ENCODE assay signal across 32 cellular contexts in the genomic region with DNA sequence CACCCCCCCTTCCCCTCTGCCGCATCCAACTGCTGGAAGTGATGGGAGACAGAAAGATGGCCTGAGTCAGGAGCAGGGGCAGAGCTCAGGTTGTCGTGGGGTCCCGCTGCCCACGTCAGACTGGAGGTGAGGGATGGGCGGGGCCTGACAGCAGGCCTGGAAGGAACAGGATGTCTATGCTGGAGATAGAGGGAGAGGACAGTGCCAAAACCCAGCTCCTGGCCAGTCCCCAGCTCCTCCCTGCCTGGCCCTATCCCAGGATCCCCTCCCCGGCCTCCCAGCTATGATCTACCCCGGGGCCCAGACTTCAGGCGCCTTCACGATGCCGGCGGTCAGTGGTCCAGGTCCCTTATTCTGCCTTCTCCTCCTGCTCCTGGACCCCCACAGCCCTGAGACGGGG. TPM values are rescaled to one million over a fixed set of nuclear protein-coding genes. Genes with fewer than 3 reads are reported as not detected.
A peak's percentile ranks its signal among the peaks of the same experiment; 100 is the strongest.
DNase-seq lines count a peak whose midpoint lies in the region; ATAC-seq and TF ChIP-seq lines count a peak whose summit lies in the region.
"Had no signal": no experiment of that assay in that cellular context is flagged by ENCODE, and none has a peak within 500 bp of the region (broad histone marks: within the 10 kb centered on the region; RNA-seq: fewer than 3 reads in every experiment).

Gene LMAN1L, plus strand, starts transcription at position 303 of the 400 bp plus-strand sequence. Its CDS starts 20 bp downstream, at position 323.

- no peak for ATAC-seq in T-helper 17 cell
- ATAC-seq in left cardiac atrium: peak; percentile 64 to 66
- no peak for ATAC-seq in HG02938 (IDR thresholded peaks at IDR 0.05; ENCODE audit: unreplicated experiment)
- ATAC-seq: left lung, sciatic nerve had no signal

- H3K4me3 ChIP-seq in spleen: no peak within 1 kb of the TSS
- H3K4me3 ChIP-seq: breast epithelium, coronary artery, left lung had no signal

- H3K27ac Mint-ChIP-seq in activated naive CD4-positive, alpha-beta T cell treated with anti-CD3 and anti-CD28 coated beads, Interleukin-2, amount 50 U/mL, for 24 hours: peak within 1 kb of the TSS; percentile 52
- peak within 1 kb of the TSS; percentile 47 for H3K27ac Mint-ChIP-seq in T-helper 17 cell
- H3K27ac Mint-ChIP-seq: activated CD4-positive, alpha-beta T cell treated with anti-CD3 and anti-CD28 coated beads, Interleukin-2, amount 10 ng/mL, durations not matched to agents 24 days and 14 days had no signal

- no peak for TF ChIP-seq CTCF in spleen (IDR thresholded peaks at IDR 0.05 in 8 of 11, conservative IDR thresholded peaks at IDR 0.05 in 3 of 11)

- H3K36me3 Mint-ChIP-seq in activated naive CD4-positive, alpha-beta T cell treated with anti-CD3 and anti-CD28 coated beads, Interleukin-2, amount 50 U/mL, for 24 hours: no peaks in the 10 kb centered on the region
- H3K36me3 Mint-ChIP-seq in T-helper 17 cell (ENCODE audit: low read depth): no peaks in the 10 kb centered on the region
- H3K36me3 Mint-ChIP-seq: activated naive CD4-positive, alpha-beta T cell treated with anti-CD3 and anti-CD28 coated beads, Interleukin-2, amount 50 U/mL, for 72 hours; CD4-positive, alpha-beta memory T cell had no signal

- H3K27ac ChIP-seq in spleen: no peak within 1 kb of the TSS
- H3K27ac ChIP-seq: breast epithelium, coronary artery, left lung, neutrophil had no signal

- no peaks in the 10 kb centered on the region for H3K9me3 ChIP-seq in T-helper 17 cell (ENCODE audit: control insufficient read depth, low read length, poor library complexity, severe bottlenecking)
- H3K9me3 ChIP-seq in spleen: no peaks in the 10 kb centered on the region
- H3K9me3 ChIP-seq: breast epithelium, left lung, neutrophil had no signal

- no peaks in the 10 kb centered on the region for H3K27me3 ChIP-seq in spleen (replicated peaks in 1 of 7)
- H3K27me3 ChIP-seq: breast epithelium, left lung had no signal

- no peak for TF ChIP-seq POLR2A in spleen (IDR thresholded peaks at IDR 0.05)

- H3K4me1 ChIP-seq in spleen: peaks cover 0 to 48% (median 19%) of the 10 kb centered on the region in 6 donors
- H3K4me1 ChIP-seq: breast epithelium, left lung had no signal

- no peaks in the 10 kb centered on the region for H3K36me3 ChIP-seq in spleen
- H3K36me3 ChIP-seq: breast epithelium, left lung, neutrophil had no signal

- 70 to 85% (median 78%) methylated on average over 12 of the region's 12 CpGs for WGBS in spleen, 5 donors

- intact Hi-C loops in left cardiac atrium (cut with DNase I) (no loop called here), spleen (cut with DNase I; ENCODE audit: low total_unique reads) (no loop called here)

- no peak within 1 kb of the TSS for H3K4me3 Mint-ChIP-seq in activated naive CD4-positive, alpha-beta T cell treated with anti-CD3 and anti-CD28 coated beads, Interleukin-2, amount 50 U/mL, for 24 hours
- H3K4me3 Mint-ChIP-seq in T-helper 17 cell: no peak within 1 kb of the TSS
- H3K4me3 Mint-ChIP-seq: activated CD4-positive, alpha-beta T cell treated with anti-CD3 and anti-CD28 coated beads, Interleukin-2, amount 10 ng/mL, durations not matched to agents 24 days and 14 days; CD4-positive, alpha-beta memory T cell; H9 had no signal

- H3K4me1 Mint-ChIP-seq in activated naive CD4-positive, alpha-beta T cell treated with anti-CD3 and anti-CD28 coated beads, Interleukin-2, amount 50 U/mL, for 24 hours: peaks cover 17% of the 10 kb centered on the region
- peaks cover 21% of the 10 kb centered on the region for H3K4me1 Mint-ChIP-seq in T-helper 17 cell

- DNase-seq in activated naive CD4-positive, alpha-beta T cell treated with Interleukin-2 at 50 U/mL for 16 hours: no peak
- no peak for DNase-seq in T-helper 17 cell
- DNase-seq in left cardiac atrium: peak; percentile 62
- no peak for DNase-seq in spleen
- DNase-seq in iPS-NIHi7 (ENCODE audit: extremely low spot score): no peak
- no peak for DNase-seq in DMS153 (lab: John Stamatoyannopoulos, UW)
- DNase-seq: activated CD4-positive, alpha-beta T cell treated with anti-CD3 and anti-CD28 coated beads, Interleukin-2, amount 10 ng/mL, durations not matched to agents 24 days and 14 days; anterior cingulate cortex; CD4-positive, alpha-beta memory T cell; effector CD8-positive, alpha-beta T cell; H9; Kasumi-1; NCI-H1417 treated with DMSO at 0.1 percent for 48 hours; NCI-H2029 treated with DMSO at 0.1 percent for 48 hours; NCI-H526 treated with DMSO at 0.1 percent for 48 hours; SHP77 treated with DMSO at 0.1 percent for 48 hours; stimulated activated CD4-positive, alpha-beta T cell treated with anti-CD3 and anti-CD28 coated beads, Interleukin-12 subunit alpha, Interleukin-12 subunit beta, amount 100 ng/mL, for 4 hours; stimulated activated CD4-positive, alpha-beta T cell treated with anti-CD3 and anti-CD28 coated beads, Interleukin-4, amount 100 ng/mL, for 1 hour; T1000; trophoblast cell had no signal

- H3K9me3 Mint-ChIP-seq in activated naive CD4-positive, alpha-beta T cell treated with anti-CD3 and anti-CD28 coated beads, Interleukin-2, amount 50 U/mL, for 24 hours: no peaks in the 10 kb centered on the region
- H3K9me3 Mint-ChIP-seq: activated CD4-positive, alpha-beta T cell treated with anti-CD3 and anti-CD28 coated beads, Interleukin-2, amount 10 ng/mL, durations not matched to agents 24 days and 14 days; activated naive CD4-positive, alpha-beta T cell treated with anti-CD3 and anti-CD28 coated beads, Interleukin-2, amount 50 U/mL, for 72 hours; CD4-positive, alpha-beta memory T cell; H9 had no signal

- H3K27me3 Mint-ChIP-seq in activated naive CD4-positive, alpha-beta T cell treated with anti-CD3 and anti-CD28 coated beads, Interleukin-2, amount 50 U/mL, for 24 hours: no peaks in the 10 kb centered on the region
- no peaks in the 10 kb centered on the region for H3K27me3 Mint-ChIP-seq in T-helper 17 cell
- H3K27me3 Mint-ChIP-seq: CD4-positive, alpha-beta memory T cell had no signal

RNA-seq across cellular contexts. Expression of gene LMAN1L, which starts in this region (rescaled TPM):
- under 1 TPM; 0.82 to 0.91 TPM for total RNA-seq in T-helper 17 cell
- total RNA-seq in left cardiac atrium: 100 to 1,000 TPM in 1 of 2 donors, 10 to 100 TPM in 1; 72.9 to 110 TPM
- 100 to 1,000 TPM in 4 of 7 donors, 10 to 100 TPM in 3; 55.3 to 164 (median 106) TPM for total RNA-seq in spleen
- polyA plus RNA-seq in spleen: 10 to 100 TPM in 2 of 3 donors, 1 to 10 TPM in 1; 2.4 to 36.8 (median 25.6) TPM
- total RNA-seq: Daoy, H9, myocyte, posterior vena cava, sciatic nerve, subcutaneous adipose tissue had no signal
- polyA plus RNA-seq: CD4-positive, alpha-beta memory T cell had no signal

Comparison
In these comparisons a context has a peak if more than half of its experiments do, and no peak if none do; other contexts are left out.
1. RNA of gene LMAN1L (total RNA-seq): 72.9 to 110 TPM in left cardiac atrium and 55.3 to 164 TPM in spleen; 0.82 to 0.91 TPM in T-helper 17 cell; every median in the first group is over 10 times any median in the second.
2. ATAC-seq: peak in left cardiac atrium (2 of 2); none in T-helper 17 cell (single experiment) and HG02938 (single experiment).